In the genomic region with DNA sequence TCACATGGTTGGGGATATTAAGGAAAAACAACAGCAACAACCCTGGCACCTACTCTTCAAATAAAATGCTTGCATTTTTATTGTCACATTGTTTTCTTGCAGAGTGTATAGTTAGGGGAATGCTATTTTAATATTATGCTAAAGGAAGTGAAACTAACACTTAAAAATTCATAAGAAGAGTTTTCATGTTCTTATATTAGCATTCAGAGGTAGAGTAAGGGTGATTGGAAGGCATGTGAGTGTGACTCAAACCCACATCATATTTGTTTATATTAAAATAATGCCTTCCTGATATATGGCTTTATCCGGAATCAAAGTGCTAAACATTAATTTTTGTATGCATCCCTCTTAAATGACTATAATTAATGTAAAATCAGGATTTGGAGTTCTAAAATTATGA, we compare ENCODE assay signal across 8 cellular contexts. TPM values are rescaled to one million over a fixed set of nuclear protein-coding genes. Genes with fewer than 3 reads are reported as not detected.
A peak's percentile ranks its signal among the peaks of the same experiment; 100 is the strongest.
DNase-seq lines count a peak whose midpoint lies in the region; ATAC-seq and TF ChIP-seq lines count a peak whose summit lies in the region.

No MANE protein-coding gene starts in this region.

- TF ChIP-seq CTCF in GM13976 (IDR thresholded peaks at IDR 0.05; ENCODE audit: borderline replicate concordance, control extremely low read depth, extremely low read depth, insufficient read depth, missing control alignments) (no peak), GM20000 (IDR thresholded peaks at IDR 0.05; ENCODE audit: extremely low read depth, missing control alignments) (no peak)

- in situ Hi-C loops in GM13976 (cut with MboI; ENCODE audit: low sequenced_read_pairs, unreplicated experiment), result loop anchor here (25.0 kb wide), 1 partner anchor 662 kb away; no protein-coding TSS in a partner anchor

- peak; percentile 16 for DNase-seq in GM13976 (ENCODE audit: low spot score)
- DNase-seq in GM20000 (ENCODE audit: low spot score), result peak; percentile 38
- DNase-seq in RPMI8226, result peak; percentile 13
- no peak for DNase-seq in H4 (ENCODE audit: low spot score)
- no peak for DNase-seq in stimulated activated CD4-positive, alpha-beta T cell treated with anti-CD3 and anti-CD28 coated beads, Interleukin-4, amount 100 ng/mL, for 24 hours
- no peak for DNase-seq in GOT3 (lab: John Stamatoyannopoulos, UW)

- ATAC-seq in HG03060 (IDR thresholded peaks at IDR 0.05; ENCODE audit: low read depth, unreplicated experiment) (peak; percentile 96), esophagus mucosa (no peak)

RNA-seq across cellular contexts. Expression of gene TES, which starts 59.8 kb away (rescaled TPM):
- total RNA-seq in H4 (2014; rRNA removed; shearing (Covaris generic)), result 36.4 and 59.0 TPM in 2 replicates
- total RNA-seq in esophagus mucosa, result 52.9 TPM

Comparison
In these comparisons a context has a peak if more than half of its experiments do, and no peak if none do; other contexts are left out.
1. DNase-seq: peak in GM13976 (single experiment), GM20000 (single experiment) and RPMI8226 (single experiment); none in H4 (single experiment), stimulated activated CD4-positive, alpha-beta T cell treated with anti-CD3 and anti-CD28 coated beads, Interleukin-4, amount 100 ng/mL, for 24 hours (single experiment) and GOT3 (single experiment).